Comparison of ENCODE assay signal across 1 cellular context in the genomic region with DNA sequence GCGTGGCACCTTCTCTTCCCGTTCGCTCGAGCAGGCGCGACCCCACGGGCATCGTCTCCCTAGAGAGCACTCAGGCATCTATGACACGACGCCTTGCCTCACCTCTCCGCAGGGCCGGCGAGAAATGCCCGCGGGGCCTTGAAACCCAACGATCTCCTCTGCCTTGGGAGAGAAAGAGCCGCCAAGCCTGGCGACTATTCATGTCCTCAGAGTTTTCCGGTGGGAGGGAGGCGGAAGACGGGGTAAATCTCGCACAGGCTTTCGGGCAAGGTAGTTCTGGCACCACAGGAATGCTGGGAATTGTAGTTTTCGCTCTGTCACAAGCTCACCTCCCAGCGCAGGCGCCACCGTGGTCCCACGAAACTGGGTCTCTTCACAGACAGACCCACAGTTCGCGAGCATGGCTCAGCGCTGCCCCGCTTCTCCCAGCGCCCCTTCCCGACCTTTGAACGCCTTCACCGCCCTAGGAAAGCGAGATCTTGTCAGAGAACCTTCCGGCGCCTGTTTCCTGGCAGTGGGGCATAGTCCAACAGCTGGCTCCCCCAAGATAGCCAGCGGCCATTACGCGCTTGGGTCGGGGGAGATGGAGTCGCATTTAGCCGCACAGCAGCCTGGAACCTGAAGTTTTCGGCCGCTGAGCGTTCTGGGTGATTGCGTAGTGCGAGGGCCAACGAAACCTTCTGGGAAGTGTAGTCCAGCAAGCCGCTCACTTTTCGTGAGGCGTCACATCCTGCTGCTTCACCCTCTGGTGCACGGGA.
TF ChIP-seq lines count a peak whose summit lies in the region.

A gene with protein sequence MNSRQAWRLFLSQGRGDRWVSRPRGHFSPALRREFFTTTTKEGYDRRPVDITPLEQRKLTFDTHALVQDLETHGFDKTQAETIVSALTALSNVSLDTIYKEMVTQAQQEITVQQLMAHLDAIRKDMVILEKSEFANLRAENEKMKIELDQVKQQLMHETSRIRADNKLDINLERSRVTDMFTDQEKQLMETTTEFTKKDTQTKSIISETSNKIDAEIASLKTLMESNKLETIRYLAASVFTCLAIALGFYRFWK (minus strand): TSS at position 597 of the 758 bp plus-strand sequence. CDS start 395 bp downstream, at position 202.

TF ChIP-seq in HepG2, 621 proteins besides CTCF, POLR2A, EP300 and RAD21 (continued from another document and continues in another):
- TF ChIP-seq HOXA9 (CRISPR knock-in tag; IDR thresholded peaks at IDR 0.05; ENCODE audit: borderline replicate concordance) (no peak; the same call in 1 of the 2 replicates), ZNF367 (CRISPR knock-in tag; IDR thresholded peaks at IDR 0.05; ENCODE audit: borderline replicate concordance) (no peak), GABPA (IDR thresholded peaks at IDR 0.05; ENCODE audit: low read depth, low read length) (peak; percentile 74), GABPA (CRISPR knock-in tag; IDR thresholded peaks at IDR 0.05; ENCODE audit: low read depth) (peak; percentile 89), ZNF251 (CRISPR knock-in tag; IDR thresholded peaks at IDR 0.05) (no peak), CEBPG (CRISPR knock-in tag; IDR thresholded peaks at IDR 0.05) (peak; percentile 96), SMAD1 (CRISPR knock-in tag; IDR thresholded peaks at IDR 0.05; ENCODE audit: borderline replicate concordance, low read depth) (peak; percentile 37; the same call in 1 of the 2 replicates), PITX1 (CRISPR knock-in tag; IDR thresholded peaks at IDR 0.05) (peak; percentile 38; the same call in 1 of the 2 replicates), BCL6 (CRISPR knock-in tag; IDR thresholded peaks at IDR 0.05) (no peak; the same call in none of the 2 replicates), U2AF1 (optimal IDR thresholded peaks at IDR 0.05; ENCODE audit: low read depth, low read length) (peak; percentile 99), PHF20 (CRISPR knock-in tag; IDR thresholded peaks at IDR 0.05) (peak; percentile 80), HMGA1 (CRISPR knock-in tag; conservative IDR thresholded peaks at IDR 0.05) (no peak), ZNF292 (CRISPR knock-in tag; IDR thresholded peaks at IDR 0.05; ENCODE audit: borderline replicate concordance, low read depth) (no peak), ZNF777 (CRISPR knock-in tag; IDR thresholded peaks at IDR 0.05) (no peak), ZNF766 (CRISPR knock-in tag; IDR thresholded peaks at IDR 0.05; ENCODE audit: borderline replicate concordance) (peak; percentile 78), SSRP1 (CRISPR knock-in tag; IDR thresholded peaks at IDR 0.05) (no peak), ZSCAN22 (CRISPR knock-in tag; IDR thresholded peaks at IDR 0.05) (no peak), SIN3A (IDR thresholded peaks at IDR 0.05; ENCODE audit: borderline replicate concordance, low read depth, low read length) (peak; percentile 77; the same call in 1 of the 2 replicates), ZBTB7A (CRISPR knock-in tag; IDR thresholded peaks at IDR 0.05) (no peak), SCMH1 (CRISPR knock-in tag; IDR thresholded peaks at IDR 0.05; ENCODE audit: borderline replicate concordance) (no peak), CREB1 (IDR thresholded peaks at IDR 0.05) (peak; percentile 80), CREB1 (CRISPR knock-in tag; IDR thresholded peaks at IDR 0.05) (peak; percentile 97), RBM39 (IDR thresholded peaks at IDR 0.05; ENCODE audit: low read depth, low read length, poor library complexity, severe bottlenecking) (peak; percentile 38), NFKB2 (CRISPR knock-in tag; IDR thresholded peaks at IDR 0.05; ENCODE audit: borderline replicate concordance) (peak; percentile 90; the same call in 1 of the 2 replicates), HNF4G (IDR thresholded peaks at IDR 0.05; ENCODE audit: borderline replicate concordance, low read depth, low read length) (peak; percentile 72), HNF4G (CRISPR knock-in tag; IDR thresholded peaks at IDR 0.05; ENCODE audit: borderline replicate concordance, low read depth) (0 out of 2 replicates have a peak, but pooled peaks have one; percentile 61), PHF5A (CRISPR knock-in tag; IDR thresholded peaks at IDR 0.05; ENCODE audit: low read depth, unreplicated experiment) (peak; percentile 70), ZSCAN21 (CRISPR knock-in tag; IDR thresholded peaks at IDR 0.05; ENCODE audit: borderline replicate concordance) (no peak; the same call in 1 of the 2 replicates), SATB2 (CRISPR knock-in tag; IDR thresholded peaks at IDR 0.05) (no peak), KDM1A (CRISPR knock-in tag; IDR thresholded peaks at IDR 0.05) (no peak; the same call in 1 of the 2 replicates), REXO4 (CRISPR knock-in tag; IDR thresholded peaks at IDR 0.05; ENCODE audit: borderline replicate concordance) (no peak), ZNF546 (CRISPR knock-in tag; conservative IDR thresholded peaks at IDR 0.05) (no peak), ZNF75D (CRISPR knock-in tag; IDR thresholded peaks at IDR 0.05; ENCODE audit: borderline replicate concordance) (no peak), RNF2 (conservative IDR thresholded peaks at IDR 0.05; ENCODE audit: low read depth) (0 out of 2 replicates have a peak, but pooled peaks have one; percentile 17), ADNP (CRISPR knock-in tag; IDR thresholded peaks at IDR 0.05) (no peak), ZNF841 (CRISPR knock-in tag; IDR thresholded peaks at IDR 0.05; ENCODE audit: borderline replicate concordance) (peak; percentile 83; the same call in 1 of the 2 replicates), THAP11 (CRISPR knock-in tag; IDR thresholded peaks at IDR 0.05) (peak; percentile 98), CCAR2 (optimal IDR thresholded peaks at IDR 0.05; ENCODE audit: low read depth, low read length) (no peak), YEATS4 (CRISPR knock-in tag; IDR thresholded peaks at IDR 0.05; ENCODE audit: borderline replicate concordance) (peak; percentile 87), ZNF235 (CRISPR knock-in tag; IDR thresholded peaks at IDR 0.05; ENCODE audit: borderline replicate concordance) (0 out of 2 replicates have a peak, but pooled peaks have one; percentile 16), PRPF4 (IDR thresholded peaks at IDR 0.05; ENCODE audit: low read depth, low read length, poor library complexity, severe bottlenecking) (no peak), NCOR1 (IDR thresholded peaks at IDR 0.05; ENCODE audit: borderline replicate concordance, low read length) (peak; percentile 84)
- TF ChIP-seq, protein P1, sequence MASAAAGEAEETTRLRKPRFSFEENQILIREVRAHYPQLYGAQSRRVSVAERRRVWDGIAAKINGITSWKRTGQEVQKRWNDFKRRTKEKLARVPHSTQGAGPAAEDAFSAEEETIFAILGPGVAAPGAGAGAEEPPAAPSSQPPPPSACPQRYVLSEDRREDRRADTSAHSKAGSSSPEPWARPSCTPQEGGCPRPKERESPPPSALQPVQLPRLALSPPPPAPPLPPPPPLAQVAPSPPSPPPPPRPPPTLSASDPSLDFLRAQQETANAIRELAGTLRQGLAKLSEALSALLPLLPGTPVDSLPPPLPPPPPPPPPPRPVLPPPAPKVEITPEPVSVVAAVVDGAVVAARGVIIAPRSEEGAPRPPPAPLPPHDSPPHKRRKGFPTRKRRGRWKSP (CRISPR knock-in tag; IDR thresholded peaks at IDR 0.05): no peak
- TF ChIP-seq, protein P2, sequence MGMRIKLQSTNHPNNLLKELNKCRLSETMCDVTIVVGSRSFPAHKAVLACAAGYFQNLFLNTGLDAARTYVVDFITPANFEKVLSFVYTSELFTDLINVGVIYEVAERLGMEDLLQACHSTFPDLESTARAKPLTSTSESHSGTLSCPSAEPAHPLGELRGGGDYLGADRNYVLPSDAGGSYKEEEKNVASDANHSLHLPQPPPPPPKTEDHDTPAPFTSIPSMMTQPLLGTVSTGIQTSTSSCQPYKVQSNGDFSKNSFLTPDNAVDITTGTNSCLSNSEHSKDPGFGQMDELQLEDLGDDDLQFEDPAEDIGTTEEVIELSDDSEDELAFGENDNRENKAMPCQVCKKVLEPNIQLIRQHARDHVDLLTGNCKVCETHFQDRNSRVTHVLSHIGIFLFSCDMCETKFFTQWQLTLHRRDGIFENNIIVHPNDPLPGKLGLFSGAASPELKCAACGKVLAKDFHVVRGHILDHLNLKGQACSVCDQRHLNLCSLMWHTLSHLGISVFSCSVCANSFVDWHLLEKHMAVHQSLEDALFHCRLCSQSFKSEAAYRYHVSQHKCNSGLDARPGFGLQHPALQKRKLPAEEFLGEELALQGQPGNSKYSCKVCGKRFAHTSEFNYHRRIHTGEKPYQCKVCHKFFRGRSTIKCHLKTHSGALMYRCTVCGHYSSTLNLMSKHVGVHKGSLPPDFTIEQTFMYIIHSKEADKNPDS (CRISPR knock-in tag; IDR thresholded peaks at IDR 0.05): no peak
- TF ChIP-seq, protein P3, sequence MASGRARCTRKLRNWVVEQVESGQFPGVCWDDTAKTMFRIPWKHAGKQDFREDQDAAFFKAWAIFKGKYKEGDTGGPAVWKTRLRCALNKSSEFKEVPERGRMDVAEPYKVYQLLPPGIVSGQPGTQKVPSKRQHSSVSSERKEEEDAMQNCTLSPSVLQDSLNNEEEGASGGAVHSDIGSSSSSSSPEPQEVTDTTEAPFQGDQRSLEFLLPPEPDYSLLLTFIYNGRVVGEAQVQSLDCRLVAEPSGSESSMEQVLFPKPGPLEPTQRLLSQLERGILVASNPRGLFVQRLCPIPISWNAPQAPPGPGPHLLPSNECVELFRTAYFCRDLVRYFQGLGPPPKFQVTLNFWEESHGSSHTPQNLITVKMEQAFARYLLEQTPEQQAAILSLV (CRISPR knock-in tag; IDR thresholded peaks at IDR 0.05; ENCODE audit: borderline replicate concordance): peak; percentile 83; the same call in 1 of the 2 replicates
- TF ChIP-seq, protein P4, sequence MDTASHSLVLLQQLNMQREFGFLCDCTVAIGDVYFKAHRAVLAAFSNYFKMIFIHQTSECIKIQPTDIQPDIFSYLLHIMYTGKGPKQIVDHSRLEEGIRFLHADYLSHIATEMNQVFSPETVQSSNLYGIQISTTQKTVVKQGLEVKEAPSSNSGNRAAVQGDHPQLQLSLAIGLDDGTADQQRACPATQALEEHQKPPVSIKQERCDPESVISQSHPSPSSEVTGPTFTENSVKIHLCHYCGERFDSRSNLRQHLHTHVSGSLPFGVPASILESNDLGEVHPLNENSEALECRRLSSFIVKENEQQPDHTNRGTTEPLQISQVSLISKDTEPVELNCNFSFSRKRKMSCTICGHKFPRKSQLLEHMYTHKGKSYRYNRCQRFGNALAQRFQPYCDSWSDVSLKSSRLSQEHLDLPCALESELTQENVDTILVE (CRISPR knock-in tag; IDR thresholded peaks at IDR 0.05): no peak; the same call in 1 of the 2 replicates
- TF ChIP-seq, protein P5, sequence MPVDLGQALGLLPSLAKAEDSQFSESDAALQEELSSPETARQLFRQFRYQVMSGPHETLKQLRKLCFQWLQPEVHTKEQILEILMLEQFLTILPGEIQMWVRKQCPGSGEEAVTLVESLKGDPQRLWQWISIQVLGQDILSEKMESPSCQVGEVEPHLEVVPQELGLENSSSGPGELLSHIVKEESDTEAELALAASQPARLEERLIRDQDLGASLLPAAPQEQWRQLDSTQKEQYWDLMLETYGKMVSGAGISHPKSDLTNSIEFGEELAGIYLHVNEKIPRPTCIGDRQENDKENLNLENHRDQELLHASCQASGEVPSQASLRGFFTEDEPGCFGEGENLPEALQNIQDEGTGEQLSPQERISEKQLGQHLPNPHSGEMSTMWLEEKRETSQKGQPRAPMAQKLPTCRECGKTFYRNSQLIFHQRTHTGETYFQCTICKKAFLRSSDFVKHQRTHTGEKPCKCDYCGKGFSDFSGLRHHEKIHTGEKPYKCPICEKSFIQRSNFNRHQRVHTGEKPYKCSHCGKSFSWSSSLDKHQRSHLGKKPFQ (CRISPR knock-in tag; IDR thresholded peaks at IDR 0.05; ENCODE audit: insufficient replicate concordance): peak; percentile 20
- TF ChIP-seq, protein P6, sequence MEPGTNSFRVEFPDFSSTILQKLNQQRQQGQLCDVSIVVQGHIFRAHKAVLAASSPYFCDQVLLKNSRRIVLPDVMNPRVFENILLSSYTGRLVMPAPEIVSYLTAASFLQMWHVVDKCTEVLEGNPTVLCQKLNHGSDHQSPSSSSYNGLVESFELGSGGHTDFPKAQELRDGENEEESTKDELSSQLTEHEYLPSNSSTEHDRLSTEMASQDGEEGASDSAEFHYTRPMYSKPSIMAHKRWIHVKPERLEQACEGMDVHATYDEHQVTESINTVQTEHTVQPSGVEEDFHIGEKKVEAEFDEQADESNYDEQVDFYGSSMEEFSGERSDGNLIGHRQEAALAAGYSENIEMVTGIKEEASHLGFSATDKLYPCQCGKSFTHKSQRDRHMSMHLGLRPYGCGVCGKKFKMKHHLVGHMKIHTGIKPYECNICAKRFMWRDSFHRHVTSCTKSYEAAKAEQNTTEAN (CRISPR knock-in tag; conservative IDR thresholded peaks at IDR 0.05): no peak
- TF ChIP-seq, protein P7, sequence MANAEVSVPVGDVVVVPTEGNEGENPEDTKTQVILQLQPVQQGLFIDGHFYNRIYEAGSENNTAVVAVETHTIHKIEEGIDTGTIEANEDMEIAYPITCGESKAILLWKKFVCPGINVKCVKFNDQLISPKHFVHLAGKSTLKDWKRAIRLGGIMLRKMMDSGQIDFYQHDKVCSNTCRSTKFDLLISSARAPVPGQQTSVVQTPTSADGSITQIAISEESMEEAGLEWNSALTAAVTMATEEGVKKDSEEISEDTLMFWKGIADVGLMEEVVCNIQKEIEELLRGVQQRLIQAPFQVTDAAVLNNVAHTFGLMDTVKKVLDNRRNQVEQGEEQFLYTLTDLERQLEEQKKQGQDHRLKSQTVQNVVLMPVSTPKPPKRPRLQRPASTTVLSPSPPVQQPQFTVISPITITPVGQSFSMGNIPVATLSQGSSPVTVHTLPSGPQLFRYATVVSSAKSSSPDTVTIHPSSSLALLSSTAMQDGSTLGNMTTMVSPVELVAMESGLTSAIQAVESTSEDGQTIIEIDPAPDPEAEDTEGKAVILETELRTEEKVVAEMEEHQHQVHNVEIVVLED (CRISPR knock-in tag; IDR thresholded peaks at IDR 0.05; ENCODE audit: borderline replicate concordance): peak; percentile 96
- TF ChIP-seq, protein P8, sequence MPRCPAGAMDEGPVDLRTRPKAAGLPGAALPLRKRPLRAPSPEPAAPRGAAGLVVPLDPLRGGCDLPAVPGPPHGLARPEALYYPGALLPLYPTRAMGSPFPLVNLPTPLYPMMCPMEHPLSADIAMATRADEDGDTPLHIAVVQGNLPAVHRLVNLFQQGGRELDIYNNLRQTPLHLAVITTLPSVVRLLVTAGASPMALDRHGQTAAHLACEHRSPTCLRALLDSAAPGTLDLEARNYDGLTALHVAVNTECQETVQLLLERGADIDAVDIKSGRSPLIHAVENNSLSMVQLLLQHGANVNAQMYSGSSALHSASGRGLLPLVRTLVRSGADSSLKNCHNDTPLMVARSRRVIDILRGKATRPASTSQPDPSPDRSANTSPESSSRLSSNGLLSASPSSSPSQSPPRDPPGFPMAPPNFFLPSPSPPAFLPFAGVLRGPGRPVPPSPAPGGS (CRISPR knock-in tag; IDR thresholded peaks at IDR 0.05): peak; percentile 71; the same call in 1 of the 2 replicates
- TF ChIP-seq, protein P9, sequence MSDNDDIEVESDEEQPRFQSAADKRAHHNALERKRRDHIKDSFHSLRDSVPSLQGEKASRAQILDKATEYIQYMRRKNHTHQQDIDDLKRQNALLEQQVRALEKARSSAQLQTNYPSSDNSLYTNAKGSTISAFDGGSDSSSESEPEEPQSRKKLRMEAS (IDR thresholded peaks at IDR 0.05): peak; percentile 69
